Comparison of ENCODE assay signal across 8 cellular contexts in the genomic region with DNA sequence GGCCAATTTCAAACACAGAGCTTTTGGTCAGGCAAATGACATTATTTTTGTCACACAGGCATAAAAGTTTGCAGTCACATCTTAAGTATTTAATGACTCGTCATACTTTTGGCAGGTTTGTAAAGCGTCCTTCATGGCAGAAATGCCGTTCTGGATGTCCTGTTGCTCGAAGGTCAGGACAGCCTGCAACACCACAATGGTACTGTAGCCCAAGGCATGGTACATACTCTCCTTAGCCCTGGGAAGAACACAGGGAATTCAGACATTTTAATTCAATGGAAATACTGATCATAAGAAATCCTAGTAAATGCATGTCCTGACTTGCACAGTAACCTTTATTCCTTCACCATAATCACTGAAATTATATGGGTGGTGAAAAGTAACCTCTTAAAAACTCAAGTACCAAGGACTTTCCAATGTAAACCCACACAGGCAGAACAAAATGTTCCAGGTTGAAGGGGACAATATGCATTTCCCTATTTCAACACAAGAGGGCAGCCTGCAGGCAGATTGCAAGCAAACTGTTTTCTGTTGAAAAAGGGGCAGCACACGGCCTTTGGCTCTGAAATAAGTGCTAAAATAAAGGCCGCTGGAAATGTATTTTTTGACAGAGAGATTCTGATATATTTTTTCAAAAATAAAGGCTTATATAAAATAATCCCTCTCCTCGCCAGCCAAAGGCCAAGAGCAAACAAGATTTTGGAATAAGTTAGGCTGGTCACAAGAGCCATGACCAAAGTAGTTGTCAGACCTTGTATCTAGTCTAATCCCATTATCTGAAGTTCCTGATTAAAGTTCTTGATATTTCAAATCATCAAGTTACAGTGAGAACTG.
DNase-seq lines count a peak whose midpoint lies in the region; ATAC-seq and TF ChIP-seq lines count a peak whose summit lies in the region.

No MANE protein-coding gene starts in this region.

- intact Hi-C loops in activated CD4-positive, alpha-beta memory T cell treated with anti-CD3 and anti-CD28 coated beads for 36 hours (cut with micrococcal nuclease) = loop anchor here (1.0 to 5.0 kb wide), 6 partner anchors 21 to 322 kb away; partner anchors contain the start of genes SNAPC3 and TTC39B
- intact Hi-C loops in mucosa of descending colon (cut with DNase I, micrococcal nuclease) = loop anchor here in 1 of 2 donors (10.0 kb wide), 1 partner anchor 213 kb away; the partner anchor contains the start of gene SNAPC3

- no peak overlapping the region for H3K4me3 Mint-ChIP-seq in activated CD4-positive, alpha-beta memory T cell treated with anti-CD3 and anti-CD28 coated beads for 36 hours
- no peak overlapping the region for H3K4me3 Mint-ChIP-seq in endothelial cell (ENCODE audit: unreplicated experiment)
- no peak overlapping the region for H3K4me3 Mint-ChIP-seq in stimulated activated effector memory CD8-positive, alpha-beta T cell treated with anti-CD3 and anti-CD28 coated beads, Interleukin-12 subunit alpha, Interleukin-12 subunit beta, amount 100 ng/mL, for 72 hours

- H3K4me1 ChIP-seq in mucosa of descending colon (ENCODE audit: low read depth) = peaks cover 10% of the 10 kb centered on the region

- POLR2A ChIA-PET in AG04450 (lab: Yijun Ruan, JAX) = interaction anchor here (0.6 kb wide), 1 partner anchor 48 kb away, joined by 4 read pairs; no protein-coding TSS in a partner anchor
- POLR2A ChIA-PET in activated CD4-positive, alpha-beta memory T cell treated with anti-CD3 and anti-CD28 coated beads for 36 hours (lab: Charles Lee) = interaction anchor here (0.6 to 0.9 kb wide), 2 partner anchors 96 to 212 kb away, joined by 3 to 4 read pairs; partner anchors contain the start of gene TTC39B

- no peak overlapping the region for H3K4me3 ChIP-seq in AG04450 (ENCODE audit: low read depth, low read length)
- no peak overlapping the region for H3K4me3 ChIP-seq in mucosa of descending colon

- H3K27me3 ChIP-seq in AG04450 (ENCODE audit: control insufficient read depth, insufficient read depth, low read length) = no peaks in the 10 kb centered on the region

- CTCF ChIA-PET in AG04450 (lab: Charles Lee) = interaction anchor here (0.6 to 2.6 kb wide), 43 partner anchors 8 to 396 kb away, joined by 3 to 22 read pairs (median 4); partner anchors contain the start of genes SNAPC3 and TTC39B
- CTCF ChIA-PET in activated CD4-positive, alpha-beta memory T cell treated with anti-CD3 and anti-CD28 coated beads for 36 hours (lab: Charles Lee) = interaction anchor here (0.7 to 11.5 kb wide), 26 partner anchors 11 to 431 kb away, joined by 3 to 135 read pairs (median 4); partner anchors contain the start of gene TTC39B

- DNase-seq in AG04450 (ENCODE audit: low read depth, low spot score) = peak; percentile 59
- DNase-seq in NCI-H524 (lab: John Stamatoyannopoulos, UW) = peak; percentile 32 to 70
- peak; percentile 58 for DNase-seq in activated CD4-positive, alpha-beta memory T cell treated with anti-CD3 and anti-CD28 coated beads for 36 hours
- peak; percentile 78 for DNase-seq in endothelial cell (ENCODE audit: low spot score)
- DNase-seq in mucosa of descending colon = peak in 1 of 3 donors; percentile 90
- peak; percentile 56 to 76 for DNase-seq in stimulated activated effector memory CD8-positive, alpha-beta T cell treated with anti-CD3 and anti-CD28 coated beads, Interleukin-12 subunit alpha, Interleukin-12 subunit beta, amount 100 ng/mL, for 72 hours (ENCODE audit: low spot score in 2 of 2)

- H3K9me3 Mint-ChIP-seq in activated CD4-positive, alpha-beta memory T cell treated with anti-CD3 and anti-CD28 coated beads for 36 hours = peaks cover 10% of the 10 kb centered on the region
- no peaks in the 10 kb centered on the region for H3K9me3 Mint-ChIP-seq in endothelial cell (ENCODE audit: unreplicated experiment)
- peaks cover 7% of the 10 kb centered on the region for H3K9me3 Mint-ChIP-seq in stimulated activated effector memory CD8-positive, alpha-beta T cell treated with anti-CD3 and anti-CD28 coated beads, Interleukin-12 subunit alpha, Interleukin-12 subunit beta, amount 100 ng/mL, for 72 hours

- no peak overlapping the region for H3K27ac Mint-ChIP-seq in activated CD4-positive, alpha-beta memory T cell treated with anti-CD3 and anti-CD28 coated beads for 36 hours
- H3K27ac Mint-ChIP-seq in endothelial cell (ENCODE audit: unreplicated experiment) = no peak overlapping the region
- no peak overlapping the region for H3K27ac Mint-ChIP-seq in stimulated activated effector memory CD8-positive, alpha-beta T cell treated with anti-CD3 and anti-CD28 coated beads, Interleukin-12 subunit alpha, Interleukin-12 subunit beta, amount 100 ng/mL, for 72 hours

- ATAC-seq in GM18511 (IDR thresholded peaks at IDR 0.05; ENCODE audit: unreplicated experiment) (peak; percentile 85), HG03135 (IDR thresholded peaks at IDR 0.05; ENCODE audit: unreplicated experiment) (peak; percentile 77), mucosa of descending colon (peak; percentile 87)
- peak; percentile 49 for ATAC-seq in stimulated activated effector memory CD8-positive, alpha-beta T cell treated with anti-CD3 and anti-CD28 coated beads, Interleukin-12 subunit alpha, Interleukin-12 subunit beta, amount 100 ng/mL, for 72 hours

- peaks cover 17% of the 10 kb centered on the region for H3K36me3 Mint-ChIP-seq in activated CD4-positive, alpha-beta memory T cell treated with anti-CD3 and anti-CD28 coated beads for 36 hours
- peaks cover 4% of the 10 kb centered on the region for H3K36me3 Mint-ChIP-seq in endothelial cell (ENCODE audit: low read depth, unreplicated experiment)
- H3K36me3 Mint-ChIP-seq in stimulated activated effector memory CD8-positive, alpha-beta T cell treated with anti-CD3 and anti-CD28 coated beads, Interleukin-12 subunit alpha, Interleukin-12 subunit beta, amount 100 ng/mL, for 72 hours = peaks cover 9% of the 10 kb centered on the region

- no peaks in the 10 kb centered on the region for H3K27me3 Mint-ChIP-seq in activated CD4-positive, alpha-beta memory T cell treated with anti-CD3 and anti-CD28 coated beads for 36 hours
- no peaks in the 10 kb centered on the region for H3K27me3 Mint-ChIP-seq in endothelial cell (ENCODE audit: unreplicated experiment)

- H3K27ac ChIP-seq in AG04450 (ENCODE audit: low read depth, low read length) = no peak overlapping the region

- no peaks in the 10 kb centered on the region for H3K36me3 ChIP-seq in mucosa of descending colon (ENCODE audit: low read depth)

- TF ChIP-seq CTCF in AG04450 (IDR thresholded peaks at IDR 0.05; ENCODE audit: low read depth, low read length) (peak; percentile 96), endothelial cell (IDR thresholded peaks at IDR 0.05; ENCODE audit: unreplicated experiment) (peak; percentile 94), mucosa of descending colon (IDR thresholded peaks at IDR 0.05) (peak; percentile 81)

- no peaks in the 10 kb centered on the region for H3K9me3 ChIP-seq in AG04450 (ENCODE audit: control insufficient read depth, insufficient read depth, low read length)
- H3K9me3 ChIP-seq in mucosa of descending colon = no peaks in the 10 kb centered on the region

- peaks cover 8% of the 10 kb centered on the region for H3K4me1 Mint-ChIP-seq in activated CD4-positive, alpha-beta memory T cell treated with anti-CD3 and anti-CD28 coated beads for 36 hours (ENCODE audit: low read depth)
- H3K4me1 Mint-ChIP-seq in endothelial cell (ENCODE audit: unreplicated experiment) = peaks cover 4% of the 10 kb centered on the region
- peaks cover 10% of the 10 kb centered on the region for H3K4me1 Mint-ChIP-seq in stimulated activated effector memory CD8-positive, alpha-beta T cell treated with anti-CD3 and anti-CD28 coated beads, Interleukin-12 subunit alpha, Interleukin-12 subunit beta, amount 100 ng/mL, for 72 hours
